ENCODE assay signal across 1 cellular context in genomic region chr17:48970865-48971687, GRCh38.
TF ChIP-seq lines count a peak whose summit lies in the region.

No MANE protein-coding gene starts in this region.

TF ChIP-seq in HepG2, 621 proteins besides CTCF, POLR2A, EP300 and RAD21 (continued from another document and continues in another):
- TF ChIP-seq, protein P1, sequence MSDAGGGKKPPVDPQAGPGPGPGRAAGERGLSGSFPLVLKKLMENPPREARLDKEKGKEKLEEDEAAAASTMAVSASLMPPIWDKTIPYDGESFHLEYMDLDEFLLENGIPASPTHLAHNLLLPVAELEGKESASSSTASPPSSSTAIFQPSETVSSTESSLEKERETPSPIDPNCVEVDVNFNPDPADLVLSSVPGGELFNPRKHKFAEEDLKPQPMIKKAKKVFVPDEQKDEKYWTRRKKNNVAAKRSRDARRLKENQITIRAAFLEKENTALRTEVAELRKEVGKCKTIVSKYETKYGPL (CRISPR knock-in tag; IDR thresholded peaks at IDR 0.05), result no peak
- TF ChIP-seq ZEB1 (IDR thresholded peaks at IDR 0.05; ENCODE audit: insufficient replicate concordance, low read depth), result no peak
- 0 out of 2 replicates have a peak, but pooled peaks have one; percentile 44 for TF ChIP-seq AKAP8 (CRISPR knock-in tag; IDR thresholded peaks at IDR 0.05)
- no peak for TF ChIP-seq ZNF180 (CRISPR knock-in tag; IDR thresholded peaks at IDR 0.05; ENCODE audit: borderline replicate concordance, low read depth)
- no peak for TF ChIP-seq ZNF781 (CRISPR knock-in tag; IDR thresholded peaks at IDR 0.05; ENCODE audit: borderline replicate concordance, not compliant biosample characterization)
- no peak for TF ChIP-seq ZNF432 (CRISPR knock-in tag; IDR thresholded peaks at IDR 0.05; ENCODE audit: borderline replicate concordance)
- TF ChIP-seq, protein P2, sequence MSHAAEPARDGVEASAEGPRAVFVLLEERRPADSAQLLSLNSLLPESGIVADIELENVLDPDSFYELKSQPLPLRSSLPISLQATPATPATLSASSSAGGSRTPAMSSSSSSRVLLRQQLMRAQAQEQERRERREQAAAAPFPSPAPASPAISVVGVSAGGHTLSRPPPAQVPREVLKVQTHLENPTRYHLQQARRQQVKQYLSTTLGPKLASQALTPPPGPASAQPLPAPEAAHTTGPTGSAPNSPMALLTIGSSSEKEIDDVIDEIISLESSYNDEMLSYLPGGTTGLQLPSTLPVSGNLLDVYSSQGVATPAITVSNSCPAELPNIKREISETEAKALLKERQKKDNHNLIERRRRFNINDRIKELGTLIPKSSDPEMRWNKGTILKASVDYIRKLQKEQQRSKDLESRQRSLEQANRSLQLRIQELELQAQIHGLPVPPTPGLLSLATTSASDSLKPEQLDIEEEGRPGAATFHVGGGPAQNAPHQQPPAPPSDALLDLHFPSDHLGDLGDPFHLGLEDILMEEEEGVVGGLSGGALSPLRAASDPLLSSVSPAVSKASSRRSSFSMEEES (CRISPR knock-in tag; IDR thresholded peaks at IDR 0.05), result peak; percentile 62; the same call in 1 of the 2 replicates
- TF ChIP-seq EEA1 (CRISPR knock-in tag; IDR thresholded peaks at IDR 0.05; ENCODE audit: borderline replicate concordance), result 0 out of 2 replicates have a peak, but pooled peaks have one; percentile 33
- TF ChIP-seq EHMT2 (IDR thresholded peaks at IDR 0.05; ENCODE audit: borderline replicate concordance, low read depth, low read length), result no peak; the same call in 1 of the 2 replicates
- TF ChIP-seq CBX1 (IDR thresholded peaks at IDR 0.05; ENCODE audit: low read depth), result peak; percentile 64
- no peak for TF ChIP-seq PAF1 (CRISPR knock-in tag; IDR thresholded peaks at IDR 0.05)
- peak; percentile 90 for TF ChIP-seq HNF4G (IDR thresholded peaks at IDR 0.05; ENCODE audit: borderline replicate concordance, low read depth, low read length)
- peak; percentile 54; the same call in 1 of the 2 replicates for TF ChIP-seq HNF4G (CRISPR knock-in tag; IDR thresholded peaks at IDR 0.05; ENCODE audit: borderline replicate concordance, low read depth)
- TF ChIP-seq E2F2 (CRISPR knock-in tag; IDR thresholded peaks at IDR 0.05; ENCODE audit: borderline replicate concordance), result no peak
- TF ChIP-seq MXD4 (CRISPR knock-in tag; IDR thresholded peaks at IDR 0.05), result peak; percentile 53; the same call in 1 of the 2 replicates
- TF ChIP-seq DPF2 (CRISPR knock-in tag; IDR thresholded peaks at IDR 0.05; ENCODE audit: borderline replicate concordance, low read depth), result peak; percentile 89
- peak; percentile 37 for TF ChIP-seq ZBTB20 (CRISPR knock-in tag; IDR thresholded peaks at IDR 0.05; ENCODE audit: borderline replicate concordance, low read depth)
- TF ChIP-seq HNRNPK (IDR thresholded peaks at IDR 0.05; ENCODE audit: low read depth, low read length, poor library complexity, severe bottlenecking), result no peak
- TF ChIP-seq ZNF24 (IDR thresholded peaks at IDR 0.05), result no peak
- TF ChIP-seq, protein P3, sequence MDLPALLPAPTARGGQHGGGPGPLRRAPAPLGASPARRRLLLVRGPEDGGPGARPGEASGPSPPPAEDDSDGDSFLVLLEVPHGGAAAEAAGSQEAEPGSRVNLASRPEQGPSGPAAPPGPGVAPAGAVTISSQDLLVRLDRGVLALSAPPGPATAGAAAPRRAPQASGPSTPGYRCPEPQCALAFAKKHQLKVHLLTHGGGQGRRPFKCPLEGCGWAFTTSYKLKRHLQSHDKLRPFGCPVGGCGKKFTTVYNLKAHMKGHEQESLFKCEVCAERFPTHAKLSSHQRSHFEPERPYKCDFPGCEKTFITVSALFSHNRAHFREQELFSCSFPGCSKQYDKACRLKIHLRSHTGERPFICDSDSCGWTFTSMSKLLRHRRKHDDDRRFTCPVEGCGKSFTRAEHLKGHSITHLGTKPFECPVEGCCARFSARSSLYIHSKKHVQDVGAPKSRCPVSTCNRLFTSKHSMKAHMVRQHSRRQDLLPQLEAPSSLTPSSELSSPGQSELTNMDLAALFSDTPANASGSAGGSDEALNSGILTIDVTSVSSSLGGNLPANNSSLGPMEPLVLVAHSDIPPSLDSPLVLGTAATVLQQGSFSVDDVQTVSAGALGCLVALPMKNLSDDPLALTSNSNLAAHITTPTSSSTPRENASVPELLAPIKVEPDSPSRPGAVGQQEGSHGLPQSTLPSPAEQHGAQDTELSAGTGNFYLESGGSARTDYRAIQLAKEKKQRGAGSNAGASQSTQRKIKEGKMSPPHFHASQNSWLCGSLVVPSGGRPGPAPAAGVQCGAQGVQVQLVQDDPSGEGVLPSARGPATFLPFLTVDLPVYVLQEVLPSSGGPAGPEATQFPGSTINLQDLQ (CRISPR knock-in tag; IDR thresholded peaks at IDR 0.05), result no peak; the same call in 1 of the 2 replicates
- peak; percentile 92 for TF ChIP-seq GATAD2A (CRISPR knock-in tag; IDR thresholded peaks at IDR 0.05)
- TF ChIP-seq ELF3 (CRISPR knock-in tag; IDR thresholded peaks at IDR 0.05), result peak; percentile 83
- no peak; the same call in 1 of the 2 replicates for TF ChIP-seq AHR (CRISPR knock-in tag; IDR thresholded peaks at IDR 0.05)
- peak; percentile 55; the same call in 1 of the 2 replicates for TF ChIP-seq MAZ (IDR thresholded peaks at IDR 0.05; ENCODE audit: borderline replicate concordance, low read depth, low read length)
- 0 out of 2 replicates have a peak, but pooled peaks have one; percentile 54 for TF ChIP-seq MAZ (CRISPR knock-in tag; IDR thresholded peaks at IDR 0.05; ENCODE audit: low read depth)
- peak; percentile 57; the same call in 1 of the 2 replicates for TF ChIP-seq KLF6 (CRISPR knock-in tag; IDR thresholded peaks at IDR 0.05)
- no peak for TF ChIP-seq ZNF564 (CRISPR knock-in tag; IDR thresholded peaks at IDR 0.05)
- TF ChIP-seq, protein P4, sequence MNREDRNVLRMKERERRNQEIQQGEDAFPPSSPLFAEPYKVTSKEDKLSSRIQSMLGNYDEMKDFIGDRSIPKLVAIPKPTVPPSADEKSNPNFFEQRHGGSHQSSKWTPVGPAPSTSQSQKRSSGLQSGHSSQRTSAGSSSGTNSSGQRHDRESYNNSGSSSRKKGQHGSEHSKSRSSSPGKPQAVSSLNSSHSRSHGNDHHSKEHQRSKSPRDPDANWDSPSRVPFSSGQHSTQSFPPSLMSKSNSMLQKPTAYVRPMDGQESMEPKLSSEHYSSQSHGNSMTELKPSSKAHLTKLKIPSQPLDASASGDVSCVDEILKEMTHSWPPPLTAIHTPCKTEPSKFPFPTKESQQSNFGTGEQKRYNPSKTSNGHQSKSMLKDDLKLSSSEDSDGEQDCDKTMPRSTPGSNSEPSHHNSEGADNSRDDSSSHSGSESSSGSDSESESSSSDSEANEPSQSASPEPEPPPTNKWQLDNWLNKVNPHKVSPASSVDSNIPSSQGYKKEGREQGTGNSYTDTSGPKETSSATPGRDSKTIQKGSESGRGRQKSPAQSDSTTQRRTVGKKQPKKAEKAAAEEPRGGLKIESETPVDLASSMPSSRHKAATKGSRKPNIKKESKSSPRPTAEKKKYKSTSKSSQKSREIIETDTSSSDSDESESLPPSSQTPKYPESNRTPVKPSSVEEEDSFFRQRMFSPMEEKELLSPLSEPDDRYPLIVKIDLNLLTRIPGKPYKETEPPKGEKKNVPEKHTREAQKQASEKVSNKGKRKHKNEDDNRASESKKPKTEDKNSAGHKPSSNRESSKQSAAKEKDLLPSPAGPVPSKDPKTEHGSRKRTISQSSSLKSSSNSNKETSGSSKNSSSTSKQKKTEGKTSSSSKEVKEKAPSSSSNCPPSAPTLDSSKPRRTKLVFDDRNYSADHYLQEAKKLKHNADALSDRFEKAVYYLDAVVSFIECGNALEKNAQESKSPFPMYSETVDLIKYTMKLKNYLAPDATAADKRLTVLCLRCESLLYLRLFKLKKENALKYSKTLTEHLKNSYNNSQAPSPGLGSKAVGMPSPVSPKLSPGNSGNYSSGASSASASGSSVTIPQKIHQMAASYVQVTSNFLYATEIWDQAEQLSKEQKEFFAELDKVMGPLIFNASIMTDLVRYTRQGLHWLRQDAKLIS (CRISPR knock-in tag; IDR thresholded peaks at IDR 0.05), result peak; percentile 46; the same call in 1 of the 2 replicates
- no peak for TF ChIP-seq ZBTB37 (CRISPR knock-in tag; IDR thresholded peaks at IDR 0.05)
- TF ChIP-seq, protein P5, sequence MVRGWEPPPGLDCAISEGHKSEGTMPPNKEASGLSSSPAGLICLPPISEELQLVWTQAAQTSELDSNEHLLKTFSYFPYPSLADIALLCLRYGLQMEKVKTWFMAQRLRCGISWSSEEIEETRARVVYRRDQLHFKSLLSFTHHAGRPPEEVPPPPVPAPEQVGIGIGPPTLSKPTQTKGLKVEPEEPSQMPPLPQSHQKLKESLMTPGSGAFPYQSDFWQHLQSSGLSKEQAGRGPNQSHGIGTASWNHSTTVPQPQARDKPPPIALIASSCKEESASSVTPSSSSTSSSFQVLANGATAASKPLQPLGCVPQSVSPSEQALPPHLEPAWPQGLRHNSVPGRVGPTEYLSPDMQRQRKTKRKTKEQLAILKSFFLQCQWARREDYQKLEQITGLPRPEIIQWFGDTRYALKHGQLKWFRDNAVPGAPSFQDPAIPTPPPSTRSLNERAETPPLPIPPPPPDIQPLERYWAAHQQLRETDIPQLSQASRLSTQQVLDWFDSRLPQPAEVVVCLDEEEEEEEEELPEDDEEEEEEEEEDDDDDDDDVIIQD (CRISPR knock-in tag; IDR thresholded peaks at IDR 0.05; ENCODE audit: low read depth), result peak; percentile 59; the same call in 1 of the 2 replicates
- TF ChIP-seq ZSCAN22 (CRISPR knock-in tag; IDR thresholded peaks at IDR 0.05), result no peak
- TF ChIP-seq ZBTB1 (CRISPR knock-in tag; IDR thresholded peaks at IDR 0.05; ENCODE audit: borderline replicate concordance), result no peak; the same call in 1 of the 2 replicates
- TF ChIP-seq SMYD3 (CRISPR knock-in tag; IDR thresholded peaks at IDR 0.05), result peak; percentile 65; the same call in 1 of the 2 replicates
- peak; percentile 82; the same call in 1 of the 2 replicates for TF ChIP-seq FOXA3 (CRISPR knock-in tag; IDR thresholded peaks at IDR 0.05)
- TF ChIP-seq YY1 (IDR thresholded peaks at IDR 0.05; ENCODE audit: insufficient read depth, insufficient replicate concordance, low read depth, low read length), result peak; percentile 33
- no peak for TF ChIP-seq ZNF850 (CRISPR knock-in tag; conservative IDR thresholded peaks at IDR 0.05)
- no peak for TF ChIP-seq FOSL1 (CRISPR knock-in tag; IDR thresholded peaks at IDR 0.05; ENCODE audit: borderline replicate concordance)
- peak; percentile 18; the same call in 1 of the 2 replicates for TF ChIP-seq ZNF230 (CRISPR knock-in tag; IDR thresholded peaks at IDR 0.05)
- TF ChIP-seq RFX5 (IDR thresholded peaks at IDR 0.05; ENCODE audit: low read depth, low read length), result no peak
- no peak for TF ChIP-seq MATR3 (CRISPR knock-in tag; IDR thresholded peaks at IDR 0.05)
- TF ChIP-seq ZNF124 (CRISPR knock-in tag; IDR thresholded peaks at IDR 0.05), result no peak
- peak; percentile 92 for TF ChIP-seq ZNF264 (CRISPR knock-in tag; IDR thresholded peaks at IDR 0.05)
- no peak for TF ChIP-seq SYNCRIP (IDR thresholded peaks at IDR 0.05; ENCODE audit: insufficient read depth, low read depth, low read length)
- TF ChIP-seq ZNF639 (CRISPR knock-in tag; conservative IDR thresholded peaks at IDR 0.05), result no peak
- peak; percentile 38; the same call in 1 of the 2 replicates for TF ChIP-seq ARID3A (IDR thresholded peaks at IDR 0.05; ENCODE audit: low read depth, low read length)
- peak; percentile 96 for TF ChIP-seq TCF7 (IDR thresholded peaks at IDR 0.05; ENCODE audit: low read depth)
- TF ChIP-seq ISL2 (CRISPR knock-in tag; IDR thresholded peaks at IDR 0.05), result 0 out of 2 replicates have a peak, but pooled peaks have one; percentile 66
- no peak for TF ChIP-seq ATF7 (IDR thresholded peaks at IDR 0.05)
- no peak for TF ChIP-seq ATF7 (CRISPR knock-in tag; IDR thresholded peaks at IDR 0.05)
